ENCODE assay signal across 1 cellular context in the genomic region with DNA sequence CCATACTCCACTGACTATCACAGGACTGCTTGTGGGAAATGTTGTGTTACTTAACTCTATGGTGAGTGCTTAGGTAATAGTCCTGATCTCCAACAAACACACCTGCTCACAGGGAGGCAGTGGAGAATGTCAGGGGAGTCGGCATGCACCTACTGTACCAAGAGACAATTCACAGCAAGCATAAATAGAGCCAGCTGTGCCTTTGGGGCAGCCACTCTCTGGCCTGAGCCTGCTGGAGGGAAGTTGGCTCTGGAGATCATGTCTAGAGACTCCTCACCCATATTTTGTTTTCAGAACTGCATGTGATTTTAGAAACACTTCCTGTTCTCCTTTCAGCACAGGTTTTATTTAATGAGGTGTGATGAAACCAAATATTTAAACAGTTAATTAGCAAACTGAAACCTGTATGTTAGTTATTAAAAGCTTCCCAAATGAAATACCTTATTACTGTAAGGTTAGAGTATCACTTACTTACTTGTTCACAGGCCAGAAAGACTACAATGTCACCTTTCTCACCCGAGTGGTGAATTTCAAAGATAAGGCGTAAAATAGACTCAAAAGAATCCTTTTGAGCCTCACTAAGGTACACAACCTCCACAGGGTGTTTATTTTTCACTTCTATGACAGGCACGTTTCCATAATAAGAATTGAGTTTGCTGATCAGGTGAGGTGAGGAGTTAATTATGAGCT.
TF ChIP-seq lines count a peak whose summit lies in the region.

No MANE protein-coding gene starts in this region.

TF ChIP-seq in GM23338, 12 proteins besides CTCF, POLR2A, EP300 and RAD21 (continued from another document):
- TF ChIP-seq, protein P1, sequence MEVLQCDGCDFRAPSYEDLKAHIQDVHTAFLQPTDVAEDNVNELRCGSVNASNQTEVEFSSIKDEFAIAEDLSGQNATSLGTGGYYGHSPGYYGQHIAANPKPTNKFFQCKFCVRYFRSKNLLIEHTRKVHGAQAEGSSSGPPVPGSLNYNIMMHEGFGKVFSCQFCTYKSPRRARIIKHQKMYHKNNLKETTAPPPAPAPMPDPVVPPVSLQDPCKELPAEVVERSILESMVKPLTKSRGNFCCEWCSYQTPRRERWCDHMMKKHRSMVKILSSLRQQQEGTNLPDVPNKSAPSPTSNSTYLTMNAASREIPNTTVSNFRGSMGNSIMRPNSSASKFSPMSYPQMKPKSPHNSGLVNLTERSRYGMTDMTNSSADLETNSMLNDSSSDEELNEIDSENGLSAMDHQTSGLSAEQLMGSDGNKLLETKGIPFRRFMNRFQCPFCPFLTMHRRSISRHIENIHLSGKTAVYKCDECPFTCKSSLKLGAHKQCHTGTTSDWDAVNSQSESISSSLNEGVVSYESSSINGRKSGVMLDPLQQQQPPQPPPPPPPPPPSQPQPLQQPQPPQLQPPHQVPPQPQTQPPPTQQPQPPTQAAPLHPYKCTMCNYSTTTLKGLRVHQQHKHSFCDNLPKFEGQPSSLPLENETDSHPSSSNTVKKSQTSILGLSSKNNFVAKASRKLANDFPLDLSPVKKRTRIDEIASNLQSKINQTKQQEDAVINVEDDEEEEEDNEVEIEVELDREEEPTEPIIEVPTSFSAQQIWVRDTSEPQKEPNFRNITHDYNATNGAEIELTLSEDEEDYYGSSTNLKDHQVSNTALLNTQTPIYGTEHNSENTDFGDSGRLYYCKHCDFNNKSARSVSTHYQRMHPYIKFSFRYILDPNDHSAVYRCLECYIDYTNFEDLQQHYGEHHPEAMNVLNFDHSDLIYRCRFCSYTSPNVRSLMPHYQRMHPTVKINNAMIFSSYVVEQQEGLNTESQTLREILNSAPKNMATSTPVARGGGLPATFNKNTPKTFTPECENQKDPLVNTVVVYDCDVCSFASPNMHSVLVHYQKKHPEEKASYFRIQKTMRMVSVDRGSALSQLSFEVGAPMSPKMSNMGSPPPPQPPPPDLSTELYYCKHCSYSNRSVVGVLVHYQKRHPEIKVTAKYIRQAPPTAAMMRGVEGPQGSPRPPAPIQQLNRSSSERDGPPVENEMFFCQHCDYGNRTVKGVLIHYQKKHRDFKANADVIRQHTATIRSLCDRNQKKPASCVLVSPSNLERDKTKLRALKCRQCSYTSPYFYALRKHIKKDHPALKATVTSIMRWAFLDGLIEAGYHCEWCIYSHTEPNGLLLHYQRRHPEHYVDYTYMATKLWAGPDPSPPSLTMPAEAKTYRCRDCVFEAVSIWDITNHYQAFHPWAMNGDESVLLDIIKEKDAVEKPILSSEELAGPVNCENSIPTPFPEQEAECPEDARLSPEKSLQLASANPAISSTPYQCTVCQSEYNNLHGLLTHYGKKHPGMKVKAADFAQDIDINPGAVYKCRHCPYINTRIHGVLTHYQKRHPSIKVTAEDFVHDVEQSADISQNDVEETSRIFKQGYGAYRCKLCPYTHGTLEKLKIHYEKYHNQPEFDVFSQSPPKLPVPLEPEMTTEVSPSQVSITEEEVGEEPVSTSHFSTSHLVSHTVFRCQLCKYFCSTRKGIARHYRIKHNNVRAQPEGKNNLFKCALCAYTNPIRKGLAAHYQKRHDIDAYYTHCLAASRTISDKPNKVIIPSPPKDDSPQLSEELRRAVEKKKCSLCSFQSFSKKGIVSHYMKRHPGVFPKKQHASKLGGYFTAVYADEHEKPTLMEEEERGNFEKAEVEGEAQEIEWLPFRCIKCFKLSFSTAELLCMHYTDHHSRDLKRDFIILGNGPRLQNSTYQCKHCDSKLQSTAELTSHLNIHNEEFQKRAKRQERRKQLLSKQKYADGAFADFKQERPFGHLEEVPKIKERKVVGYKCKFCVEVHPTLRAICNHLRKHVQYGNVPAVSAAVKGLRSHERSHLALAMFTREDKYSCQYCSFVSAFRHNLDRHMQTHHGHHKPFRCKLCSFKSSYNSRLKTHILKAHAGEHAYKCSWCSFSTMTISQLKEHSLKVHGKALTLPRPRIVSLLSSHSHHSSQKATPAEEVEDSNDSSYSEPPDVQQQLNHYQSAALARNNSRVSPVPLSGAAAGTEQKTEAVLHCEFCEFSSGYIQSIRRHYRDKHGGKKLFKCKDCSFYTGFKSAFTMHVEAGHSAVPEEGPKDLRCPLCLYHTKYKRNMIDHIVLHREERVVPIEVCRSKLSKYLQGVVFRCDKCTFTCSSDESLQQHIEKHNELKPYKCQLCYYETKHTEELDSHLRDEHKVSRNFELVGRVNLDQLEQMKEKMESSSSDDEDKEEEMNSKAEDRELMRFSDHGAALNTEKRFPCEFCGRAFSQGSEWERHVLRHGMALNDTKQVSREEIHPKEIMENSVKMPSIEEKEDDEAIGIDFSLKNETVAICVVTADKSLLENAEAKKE (CRISPR knock-in tag; IDR thresholded peaks at IDR 0.05) = no peak
- TF ChIP-seq ZNF331 (CRISPR knock-in tag; IDR thresholded peaks at IDR 0.05; ENCODE audit: low read depth) = no peak
- TF ChIP-seq, protein P2, sequence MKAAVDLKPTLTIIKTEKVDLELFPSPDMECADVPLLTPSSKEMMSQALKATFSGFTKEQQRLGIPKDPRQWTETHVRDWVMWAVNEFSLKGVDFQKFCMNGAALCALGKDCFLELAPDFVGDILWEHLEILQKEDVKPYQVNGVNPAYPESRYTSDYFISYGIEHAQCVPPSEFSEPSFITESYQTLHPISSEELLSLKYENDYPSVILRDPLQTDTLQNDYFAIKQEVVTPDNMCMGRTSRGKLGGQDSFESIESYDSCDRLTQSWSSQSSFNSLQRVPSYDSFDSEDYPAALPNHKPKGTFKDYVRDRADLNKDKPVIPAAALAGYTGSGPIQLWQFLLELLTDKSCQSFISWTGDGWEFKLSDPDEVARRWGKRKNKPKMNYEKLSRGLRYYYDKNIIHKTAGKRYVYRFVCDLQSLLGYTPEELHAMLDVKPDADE (IDR thresholded peaks at IDR 0.05) = no peak
- no peak for TF ChIP-seq CREB1 (CRISPR knock-in tag; IDR thresholded peaks at IDR 0.05; ENCODE audit: low read depth)
- no peak for TF ChIP-seq STAT1 (IDR thresholded peaks at IDR 0.05; ENCODE audit: unreplicated experiment)
- TF ChIP-seq ZNF114 (CRISPR knock-in tag; IDR thresholded peaks at IDR 0.05) = no peak
- no peak for TF ChIP-seq NANOG (IDR thresholded peaks at IDR 0.05; ENCODE audit: borderline replicate concordance)
